28 cellular contexts compared by ENCODE assay signal in the genomic region with DNA sequence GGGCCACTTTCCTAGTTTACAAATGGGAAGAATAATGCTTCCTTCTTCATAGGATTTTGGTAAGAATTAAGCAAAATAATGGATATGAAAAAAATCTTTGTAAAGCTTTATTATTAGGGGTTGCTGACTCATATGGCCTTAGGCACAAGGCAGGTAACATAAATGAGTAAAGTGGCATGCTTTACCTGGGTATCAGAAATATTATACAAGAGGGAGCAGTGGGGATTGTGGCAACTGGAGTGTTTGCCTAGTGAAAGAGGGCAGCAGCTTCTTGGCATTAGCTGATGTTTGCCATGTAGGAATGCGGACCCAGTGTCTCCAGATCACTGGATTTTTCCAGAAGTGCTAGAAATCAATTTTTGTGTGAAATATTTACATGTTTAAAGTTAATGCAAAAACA.
"Had no signal": no experiment of that assay in that cellular context is flagged by ENCODE, and none has a peak within 500 bp of the region (broad histone marks: within the 10 kb centered on the region; RNA-seq: fewer than 3 reads in every experiment).

No MANE protein-coding gene starts in this region.

- FAIRE-seq: astrocyte, K562, RCC 7860, TTC549 had no signal

- H3K36me3 ChIP-seq: adrenal gland, SJCRH30 had no signal

- H3K27me3 ChIP-seq: adrenal gland, body of pancreas, SJCRH30 had no signal

- H3K4me1 ChIP-seq: SJCRH30 had no signal

- H3K9me3 Mint-ChIP-seq: activated naive CD4-positive, alpha-beta T cell treated with anti-CD3 and anti-CD28 coated beads for 36 hours; activated T-cell treated with anti-CD3 and anti-CD28 coated beads, Interleukin-2, amount 50 U/mL, for 4 hours; T-helper 1 cell treated with Interleukin-12 subunit alpha and Interleukin-12 subunit beta and Interleukin-4 antibody, amounts not matched to agents 30 μg/mL and 1 μg/mL, for 36 hours; T-helper 2 cell treated with Interferon-gamma antibody and Interleukin-4, amounts not matched to agents 5 μg/mL and 100 μg/mL, for 36 hours had no signal

- DNase-seq: activated CD4-positive, alpha-beta T cell treated with anti-CD3 and anti-CD28 coated beads, Interleukin-2, amount 10 ng/mL, durations not matched to agents 24 days and 14 days; activated CD4-positive, alpha-beta T cell treated with anti-CD3 and anti-CD28 coated beads, Interleukin-2, amount 50 U/mL, for 4 hours; activated CD8-positive, alpha-beta memory T cell treated with anti-CD3 and anti-CD28 coated beads, Interleukin-2, amount 50 U/mL, for 4 hours; activated CD8-positive, alpha-beta T cell treated with anti-CD3 and anti-CD28 coated beads, Interleukin-2, amount 10 ng/mL, durations not matched to agents 7 days and 5 days; activated gamma-delta T cell treated with Interleukin-2 at 50 U/mL for 16 hours; activated naive CD4-positive, alpha-beta T cell treated with anti-CD3 and anti-CD28 coated beads for 36 hours; activated T-cell treated with anti-CD3 and anti-CD28 coated beads for 4 hours; activated T-cell treated with anti-CD3 and anti-CD28 coated beads, Interleukin-2, amount 50 U/mL, for 4 hours; adrenal gland; body of pancreas; central memory CD4-positive, alpha-beta T cell; NCI-H1105; NCI-H1417 treated with DMSO at 0.1 percent for 48 hours; NCI-H1930; NCI-H2081 treated with DMSO at 0.1 percent for 48 hours; NCI-H345; NCI-H524 treated with DMSO at 0.1 percent for 48 hours; SHP77; SJCRH30 had no signal

- H3K4me3 ChIP-seq: adrenal gland, body of pancreas, K562, SJCRH30, SK-N-MC had no signal

- ATAC-seq: activated CD8-positive, alpha-beta T cell treated with anti-CD3 and anti-CD28 coated beads, Interleukin-2, amount 10 ng/mL, durations not matched to agents 7 days and 5 days; activated naive CD4-positive, alpha-beta T cell treated with anti-CD3 and anti-CD28 coated beads, Interleukin-2, amount 50 U/mL, for 72 hours; activated T-cell treated with anti-CD3 and anti-CD28 coated beads, Interleukin-2, amount 50 U/mL, for 4 hours; body of pancreas; K562 had no signal

- H3K4me3 Mint-ChIP-seq: activated CD4-positive, alpha-beta T cell treated with anti-CD3 and anti-CD28 coated beads, Interleukin-2, amount 10 ng/mL, durations not matched to agents 24 days and 14 days; activated CD8-positive, alpha-beta T cell treated with anti-CD3 and anti-CD28 coated beads, Interleukin-2, amount 10 ng/mL, durations not matched to agents 7 days and 5 days; activated naive CD4-positive, alpha-beta T cell treated with anti-CD3 and anti-CD28 coated beads for 36 hours; activated T-cell treated with anti-CD3 and anti-CD28 coated beads, Interleukin-2, amount 50 U/mL, for 4 hours; activated T-helper 1 cell treated with anti-CD3 and anti-CD28 coated beads, Interleukin-12 subunit alpha, Interleukin-12 subunit beta, Interleukin-2, Interleukin-4 antibody, amounts not matched to agents 30 ng/mL and 10 ng/mL and 1 ng/mL, durations not matched to agents 14 hours and 24 hours and 36 hours; T-helper 1 cell treated with Interleukin-12 subunit alpha and Interleukin-12 subunit beta and Interleukin-4 antibody, amounts not matched to agents 30 μg/mL and 1 μg/mL, for 36 hours; T-helper 2 cell treated with Interferon-gamma antibody and Interleukin-4, amounts not matched to agents 5 μg/mL and 100 μg/mL, for 36 hours had no signal

- H3K27me3 Mint-ChIP-seq: activated CD4-positive, alpha-beta T cell treated with anti-CD3 and anti-CD28 coated beads, Interleukin-2, amount 10 ng/mL, durations not matched to agents 24 days and 14 days had no signal

- H3K27ac ChIP-seq: adrenal gland, body of pancreas, SJCRH30, SK-N-MC had no signal

- H3K9me3 ChIP-seq: adrenal gland, body of pancreas, SJCRH30 had no signal

- H3K27ac Mint-ChIP-seq: activated CD4-positive, alpha-beta T cell treated with anti-CD3 and anti-CD28 coated beads, Interleukin-2, amount 10 ng/mL, durations not matched to agents 24 days and 14 days; activated CD8-positive, alpha-beta T cell treated with anti-CD3 and anti-CD28 coated beads, Interleukin-2, amount 10 ng/mL, durations not matched to agents 7 days and 5 days; activated naive CD4-positive, alpha-beta T cell treated with anti-CD3 and anti-CD28 coated beads for 36 hours; activated naive CD4-positive, alpha-beta T cell treated with anti-CD3 and anti-CD28 coated beads, Interleukin-2, amount 50 U/mL, for 72 hours; activated T-helper 1 cell treated with anti-CD3 and anti-CD28 coated beads, Interleukin-12 subunit alpha, Interleukin-12 subunit beta, Interleukin-2, Interleukin-4 antibody, amounts not matched to agents 30 ng/mL and 10 ng/mL and 1 ng/mL, durations not matched to agents 14 hours and 24 hours and 36 hours; T-helper 1 cell treated with Interleukin-12 subunit alpha and Interleukin-12 subunit beta and Interleukin-4 antibody, amounts not matched to agents 30 μg/mL and 1 μg/mL, for 36 hours; T-helper 2 cell treated with Interferon-gamma antibody and Interleukin-4, amounts not matched to agents 5 μg/mL and 100 μg/mL, for 36 hours had no signal
